30 cellular contexts compared by ENCODE assay signal in genomic region chr1:175013445-175013844, GRCh38. TPM values are rescaled to one million over a fixed set of nuclear protein-coding genes. Genes with fewer than 3 reads are reported as not detected.
DNase-seq lines count a peak whose midpoint lies in the region; ATAC-seq and TF ChIP-seq lines count a peak whose summit lies in the region.
"Had no signal": no experiment of that assay in that cellular context is flagged by ENCODE, and none has a peak within 500 bp of the region (broad histone marks: within the 10 kb centered on the region; RNA-seq: fewer than 3 reads in every experiment).

No MANE protein-coding gene starts in this region.

- POLR2A ChIA-PET in activated CD4-positive, alpha-beta memory T cell treated with anti-CD3 and anti-CD28 coated beads for 36 hours (lab: Charles Lee), result interaction anchor here (1.1 kb wide), 1 partner anchor 9 kb away, joined by 4 read pairs; no protein-coding TSS in a partner anchor
- POLR2A ChIA-PET in activated CD4-positive, alpha-beta memory T cell treated with anti-CD3 and anti-CD28 coated beads, Interleukin-2, amount 10 ng/mL, durations not matched to agents 7 days and 5 days (lab: Charles Lee), result interaction anchor here (2.4 to 4.4 kb wide), 3 partner anchors 9 to 14 kb away, joined by 12 to 41 read pairs (median 17); partner anchors contain the start of genes CACYBP and MRPS14

- TF ChIP-seq CTCF in HFFc6 (IDR thresholded peaks at IDR 0.05) (no peak), nephron progenitor cell (IDR thresholded peaks at IDR 0.05) (no peak)

- H3K36me3 Mint-ChIP-seq in activated CD4-positive, alpha-beta memory T cell treated with anti-CD3 and anti-CD28 coated beads for 36 hours, result peaks cover 49% of the 10 kb centered on the region
- peaks cover 73% of the 10 kb centered on the region for H3K36me3 Mint-ChIP-seq in activated CD4-positive, alpha-beta memory T cell treated with anti-CD3 and anti-CD28 coated beads, Interleukin-2, amount 10 ng/mL, durations not matched to agents 7 days and 5 days (ENCODE audit: low read depth)
- H3K36me3 Mint-ChIP-seq in HFFc6 (ENCODE audit: low read depth), result peaks cover 49% of the 10 kb centered on the region
- H3K36me3 Mint-ChIP-seq in activated T-helper 2 cell treated with anti-CD3 and anti-CD28 coated beads, Interferon-gamma antibody, Interleukin-2, Interleukin-4, amounts not matched to agents 10 μg/mL and 5 μg/mL and 100 μg/mL, durations not matched to agents 14 hours and 24 hours and 36 hours (ENCODE audit: low read depth), result peaks cover 77% of the 10 kb centered on the region
- peaks cover 63% of the 10 kb centered on the region for H3K36me3 Mint-ChIP-seq in nephron progenitor cell (ENCODE audit: low read depth)

- H3K9me3 Mint-ChIP-seq in activated CD4-positive, alpha-beta memory T cell treated with anti-CD3 and anti-CD28 coated beads for 36 hours, result no peaks in the 10 kb centered on the region
- H3K9me3 Mint-ChIP-seq in activated CD4-positive, alpha-beta memory T cell treated with anti-CD3 and anti-CD28 coated beads, Interleukin-2, amount 10 ng/mL, durations not matched to agents 7 days and 5 days, result no peaks in the 10 kb centered on the region
- H3K9me3 Mint-ChIP-seq in HFFc6 (no peaks in the 10 kb centered on the region), nephron progenitor cell (no peaks in the 10 kb centered on the region)
- no peaks in the 10 kb centered on the region for H3K9me3 Mint-ChIP-seq in activated T-helper 2 cell treated with anti-CD3 and anti-CD28 coated beads, Interferon-gamma antibody, Interleukin-2, Interleukin-4, amounts not matched to agents 10 μg/mL and 5 μg/mL and 100 μg/mL, durations not matched to agents 14 hours and 24 hours and 36 hours
- H3K9me3 Mint-ChIP-seq: CD8-positive, alpha-beta memory T cell; central memory CD8-positive, alpha-beta T cell; effector memory CD8-positive, alpha-beta T cell had no signal

- DNase-seq in activated CD4-positive, alpha-beta memory T cell treated with anti-CD3 and anti-CD28 coated beads for 36 hours, result no peak
- no peak for DNase-seq in activated CD4-positive, alpha-beta memory T cell treated with anti-CD3 and anti-CD28 coated beads, Interleukin-2, amount 10 ng/mL, durations not matched to agents 7 days and 5 days
- DNase-seq in HFFc6, result no peak
- DNase-seq in activated T-helper 2 cell treated with anti-CD3 and anti-CD28 coated beads, Interferon-gamma antibody, Interleukin-2, Interleukin-4, amounts not matched to agents 10 μg/mL and 5 μg/mL and 100 μg/mL, durations not matched to agents 14 hours and 24 hours and 36 hours (ENCODE audit: low spot score), result no peak
- no peak for DNase-seq in nephron progenitor cell
- no peak for DNase-seq in retina
- DNase-seq: ACHN; activated CD8-positive, alpha-beta memory T cell treated with anti-CD3 and anti-CD28 coated beads, Interleukin-2, amount 50 U/mL, for 48 hours; activated gamma-delta T cell; BE2C; body of pancreas; CD8-positive, alpha-beta memory T cell; effector memory CD8-positive, alpha-beta T cell; erythroblast; KG1; left lung; mesendoderm; NCI-H1105; NCI-H187 treated with DMSO at 0.1 percent for 48 hours; NCI-H2227 treated with DMSO at 0.1 percent for 48 hours; NCI-H526; right cardiac atrium; SIG-M5; substantia nigra; T-helper 9 cell; upper lobe of left lung had no signal

- peak overlapping the region; percentile 40 for H3K27ac Mint-ChIP-seq in activated CD4-positive, alpha-beta memory T cell treated with anti-CD3 and anti-CD28 coated beads for 36 hours
- no peak overlapping the region for H3K27ac Mint-ChIP-seq in activated CD4-positive, alpha-beta memory T cell treated with anti-CD3 and anti-CD28 coated beads, Interleukin-2, amount 10 ng/mL, durations not matched to agents 7 days and 5 days
- H3K27ac Mint-ChIP-seq in HFFc6, result peak overlapping the region; percentile 9
- peak overlapping the region; percentile 6 for H3K27ac Mint-ChIP-seq in activated T-helper 2 cell treated with anti-CD3 and anti-CD28 coated beads, Interferon-gamma antibody, Interleukin-2, Interleukin-4, amounts not matched to agents 10 μg/mL and 5 μg/mL and 100 μg/mL, durations not matched to agents 14 hours and 24 hours and 36 hours
- peak overlapping the region; percentile 8 for H3K27ac Mint-ChIP-seq in nephron progenitor cell
- H3K27ac Mint-ChIP-seq: effector memory CD8-positive, alpha-beta T cell had no signal

- intact Hi-C loops in activated CD4-positive, alpha-beta memory T cell treated with anti-CD3 and anti-CD28 coated beads for 36 hours (cut with micrococcal nuclease), result loop anchor here (1.0 kb wide), 1 partner anchor 8 kb away; no protein-coding TSS in a partner anchor
- intact Hi-C loops in activated T-helper 2 cell treated with anti-CD3 and anti-CD28 coated beads, Interferon-gamma antibody, Interleukin-2, Interleukin-4, amounts not matched to agents 10 μg/mL and 5 μg/mL and 100 μg/mL, durations not matched to agents 14 hours and 24 hours and 36 hours (cut with micrococcal nuclease), result no loop called here

- peaks cover 7% of the 10 kb centered on the region for H3K4me1 Mint-ChIP-seq in activated CD4-positive, alpha-beta memory T cell treated with anti-CD3 and anti-CD28 coated beads for 36 hours (ENCODE audit: low read depth)
- H3K4me1 Mint-ChIP-seq in activated CD4-positive, alpha-beta memory T cell treated with anti-CD3 and anti-CD28 coated beads, Interleukin-2, amount 10 ng/mL, durations not matched to agents 7 days and 5 days, result peaks cover 7% of the 10 kb centered on the region
- H3K4me1 Mint-ChIP-seq in HFFc6 (ENCODE audit: low read depth), result peaks cover 28% of the 10 kb centered on the region
- peaks cover 7% of the 10 kb centered on the region for H3K4me1 Mint-ChIP-seq in activated T-helper 2 cell treated with anti-CD3 and anti-CD28 coated beads, Interferon-gamma antibody, Interleukin-2, Interleukin-4, amounts not matched to agents 10 μg/mL and 5 μg/mL and 100 μg/mL, durations not matched to agents 14 hours and 24 hours and 36 hours (ENCODE audit: low read depth)
- peaks cover 10% of the 10 kb centered on the region for H3K4me1 Mint-ChIP-seq in nephron progenitor cell

- ATAC-seq in HG03135 (IDR thresholded peaks at IDR 0.05; ENCODE audit: unreplicated experiment), result no peak
- no peak for ATAC-seq in HG02763 (IDR thresholded peaks at IDR 0.05; ENCODE audit: unreplicated experiment)
- ATAC-seq: body of pancreas; effector memory CD8-positive, alpha-beta T cell; left lung; right cardiac atrium had no signal

- CTCF ChIA-PET in activated CD4-positive, alpha-beta memory T cell treated with anti-CD3 and anti-CD28 coated beads for 36 hours (lab: Charles Lee), result no interaction called here
- CTCF ChIA-PET in activated CD4-positive, alpha-beta memory T cell treated with anti-CD3 and anti-CD28 coated beads, Interleukin-2, amount 10 ng/mL, durations not matched to agents 7 days and 5 days (lab: Charles Lee), result no interaction called here

- H3K4me3 Mint-ChIP-seq in activated CD4-positive, alpha-beta memory T cell treated with anti-CD3 and anti-CD28 coated beads for 36 hours, result no peak overlapping the region
- no peak overlapping the region for H3K4me3 Mint-ChIP-seq in activated CD4-positive, alpha-beta memory T cell treated with anti-CD3 and anti-CD28 coated beads, Interleukin-2, amount 10 ng/mL, durations not matched to agents 7 days and 5 days
- H3K4me3 Mint-ChIP-seq in HFFc6 (no peak overlapping the region), nephron progenitor cell (no peak overlapping the region)
- H3K4me3 Mint-ChIP-seq in activated T-helper 2 cell treated with anti-CD3 and anti-CD28 coated beads, Interferon-gamma antibody, Interleukin-2, Interleukin-4, amounts not matched to agents 10 μg/mL and 5 μg/mL and 100 μg/mL, durations not matched to agents 14 hours and 24 hours and 36 hours (ENCODE audit: low read depth), result no peak overlapping the region
- H3K4me3 Mint-ChIP-seq: CD8-positive, alpha-beta memory T cell; central memory CD8-positive, alpha-beta T cell; effector memory CD8-positive, alpha-beta T cell had no signal

- no peaks in the 10 kb centered on the region for H3K27me3 Mint-ChIP-seq in activated CD4-positive, alpha-beta memory T cell treated with anti-CD3 and anti-CD28 coated beads for 36 hours
- H3K27me3 Mint-ChIP-seq in activated CD4-positive, alpha-beta memory T cell treated with anti-CD3 and anti-CD28 coated beads, Interleukin-2, amount 10 ng/mL, durations not matched to agents 7 days and 5 days, result no peaks in the 10 kb centered on the region
- H3K27me3 Mint-ChIP-seq in HFFc6 (ENCODE audit: insufficient read depth) (no peaks in the 10 kb centered on the region), nephron progenitor cell (ENCODE audit: low read depth, poor library complexity) (no peaks in the 10 kb centered on the region)
- no peaks in the 10 kb centered on the region for H3K27me3 Mint-ChIP-seq in activated T-helper 2 cell treated with anti-CD3 and anti-CD28 coated beads, Interferon-gamma antibody, Interleukin-2, Interleukin-4, amounts not matched to agents 10 μg/mL and 5 μg/mL and 100 μg/mL, durations not matched to agents 14 hours and 24 hours and 36 hours (ENCODE audit: low read depth)
- H3K27me3 Mint-ChIP-seq: central memory CD8-positive, alpha-beta T cell; effector memory CD8-positive, alpha-beta T cell had no signal

RNA-seq across cellular contexts. Expression of gene MRPS14, which starts 9.8 kb away (rescaled TPM):
- 10 to 100 TPM; 44.7 to 47.6 TPM for total RNA-seq in activated CD4-positive, alpha-beta memory T cell treated with anti-CD3 and anti-CD28 coated beads for 36 hours
- total RNA-seq in activated CD4-positive, alpha-beta memory T cell treated with anti-CD3 and anti-CD28 coated beads, Interleukin-2, amount 10 ng/mL, durations not matched to agents 7 days and 5 days, result 10 to 100 TPM; 34.1 TPM
- total RNA-seq in HFFc6 (2021; fragmentation: NEBNext Ultra II Directional; extraction: Animal tissue kit (Norgen Biotek cat#: 25700)), result 10 to 100 TPM; 30.1 to 43.4 (median 36.6) TPM
- total RNA-seq in activated T-helper 2 cell treated with anti-CD3 and anti-CD28 coated beads, Interferon-gamma antibody, Interleukin-2, Interleukin-4, amounts not matched to agents 10 μg/mL and 5 μg/mL and 100 μg/mL, durations not matched to agents 14 hours and 24 hours and 36 hours, result 31.5 and 32.9 TPM in 2 replicates

RNA-seq across cellular contexts. Expression of gene CACYBP, which starts 13.7 kb away (rescaled TPM):
- 100 to 1,000 TPM; 399 to 409 TPM for total RNA-seq in activated CD4-positive, alpha-beta memory T cell treated with anti-CD3 and anti-CD28 coated beads for 36 hours
- total RNA-seq in activated CD4-positive, alpha-beta memory T cell treated with anti-CD3 and anti-CD28 coated beads, Interleukin-2, amount 10 ng/mL, durations not matched to agents 7 days and 5 days, result 100 to 1,000 TPM; 234 to 254 TPM
- 100 to 1,000 TPM in 5 of 6 experiments, 10 to 100 TPM in 1; 89.9 to 164 (median 142) TPM for total RNA-seq in HFFc6 (2021; fragmentation: NEBNext Ultra II Directional; extraction: Animal tissue kit (Norgen Biotek cat#: 25700))
- total RNA-seq in activated T-helper 2 cell treated with anti-CD3 and anti-CD28 coated beads, Interferon-gamma antibody, Interleukin-2, Interleukin-4, amounts not matched to agents 10 μg/mL and 5 μg/mL and 100 μg/mL, durations not matched to agents 14 hours and 24 hours and 36 hours, result 311 and 318 TPM in 2 replicates

RNA-seq across cellular contexts. Expression of gene TNN, which starts 54.2 kb away (rescaled TPM):
- under 1 TPM in 1 of 2 experiments, not detected in 1; 0.05 TPM for total RNA-seq in activated CD4-positive, alpha-beta memory T cell treated with anti-CD3 and anti-CD28 coated beads for 36 hours
- not detected for total RNA-seq in activated CD4-positive, alpha-beta memory T cell treated with anti-CD3 and anti-CD28 coated beads, Interleukin-2, amount 10 ng/mL, durations not matched to agents 7 days and 5 days
- not detected for total RNA-seq in HFFc6 (2021; fragmentation: NEBNext Ultra II Directional; extraction: Animal tissue kit (Norgen Biotek cat#: 25700))
- total RNA-seq in activated T-helper 2 cell treated with anti-CD3 and anti-CD28 coated beads, Interferon-gamma antibody, Interleukin-2, Interleukin-4, amounts not matched to agents 10 μg/mL and 5 μg/mL and 100 μg/mL, durations not matched to agents 14 hours and 24 hours and 36 hours, result not detected in 2 replicates
- total RNA-seq: CD8-positive, alpha-beta memory T cell; MCF 10A had no signal
